In genomic region chr20:1296117-1296610, GRCh38 we compare ENCODE assay signal across 26 cellular contexts.
"Had no signal": no experiment of that assay in that cellular context is flagged by ENCODE, and none has a peak within 500 bp of the region (broad histone marks: within the 10 kb centered on the region; RNA-seq: fewer than 3 reads in every experiment).

No MANE protein-coding gene starts in this region.

- ATAC-seq: activated CD8-positive, alpha-beta T cell treated with anti-CD3 and anti-CD28 coated beads for 36 hours; activated naive CD8-positive, alpha-beta T cell treated with anti-CD3 and anti-CD28 coated beads, Interleukin-2, amount 50 U/mL, for 24 hours; activated T-cell treated with anti-CD3 and anti-CD28 coated beads, Interleukin-2, amount 50 U/mL, for 4 hours; body of pancreas; effector memory CD8-positive, alpha-beta T cell; gastroesophageal sphincter had no signal

- DNase-seq: activated CD4-positive, alpha-beta T cell treated with anti-CD3 and anti-CD28 coated beads for 4 hours; activated CD4-positive, alpha-beta T cell treated with anti-CD3 and anti-CD28 coated beads, Interleukin-2, amount 50 U/mL, for 1 hour; activated CD4-positive, alpha-beta T cell treated with anti-CD3 and anti-CD28 coated beads, Interleukin-2, amount 50 U/mL, for 48 hours; activated CD4-positive, CD25-positive, alpha-beta regulatory T cell; activated CD4-positive, CD25-positive, alpha-beta regulatory T cell treated with anti-CD3 and anti-CD28 coated beads, Interleukin-2, amount 50 U/mL, for 72 hours; activated CD8-positive, alpha-beta memory T cell treated with anti-CD3 and anti-CD28 coated beads for 24 hours; activated CD8-positive, alpha-beta T cell treated with anti-CD3 and anti-CD28 coated beads for 36 hours; activated effector memory CD4-positive, alpha-beta T cell treated with anti-CD3 and anti-CD28 coated beads, Interleukin-2, amount 50 U/mL, for 16 hours; activated naive CD4-positive, alpha-beta T cell treated with anti-CD3 and anti-CD28 coated beads for 36 hours; activated naive CD8-positive, alpha-beta T cell treated with anti-CD3 and anti-CD28 coated beads for 36 hours; activated naive CD8-positive, alpha-beta T cell treated with anti-CD3 and anti-CD28 coated beads, Interleukin-2, amount 50 U/mL, for 24 hours; activated T-cell treated with anti-CD3 and anti-CD28 coated beads, Interleukin-2, amount 50 U/mL, for 4 hours; adrenal gland; amygdala; aorta; body of pancreas; caudate nucleus; cortex of kidney; dermis blood vessel endothelial cell; effector CD4-positive, alpha-beta T cell; effector memory CD8-positive, alpha-beta T cell; esophagus squamous epithelium; foreskin melanocyte; T-helper 2 cell had no signal

- H3K4me3 ChIP-seq: adrenal gland, body of pancreas, esophagus squamous epithelium, gastroesophageal sphincter had no signal

- H3K36me3 ChIP-seq: adrenal gland had no signal

- H3K27ac ChIP-seq: adrenal gland, body of pancreas, epithelial cell of prostate, esophagus squamous epithelium, gastroesophageal sphincter had no signal

- H3K4me1 ChIP-seq: gastroesophageal sphincter had no signal

- H3K9me3 ChIP-seq: adrenal gland, body of pancreas, esophagus squamous epithelium, gastroesophageal sphincter had no signal

- H3K27me3 ChIP-seq: adrenal gland, body of pancreas, esophagus squamous epithelium, gastroesophageal sphincter had no signal
